8 cellular contexts compared by ENCODE assay signal in the genomic region with DNA sequence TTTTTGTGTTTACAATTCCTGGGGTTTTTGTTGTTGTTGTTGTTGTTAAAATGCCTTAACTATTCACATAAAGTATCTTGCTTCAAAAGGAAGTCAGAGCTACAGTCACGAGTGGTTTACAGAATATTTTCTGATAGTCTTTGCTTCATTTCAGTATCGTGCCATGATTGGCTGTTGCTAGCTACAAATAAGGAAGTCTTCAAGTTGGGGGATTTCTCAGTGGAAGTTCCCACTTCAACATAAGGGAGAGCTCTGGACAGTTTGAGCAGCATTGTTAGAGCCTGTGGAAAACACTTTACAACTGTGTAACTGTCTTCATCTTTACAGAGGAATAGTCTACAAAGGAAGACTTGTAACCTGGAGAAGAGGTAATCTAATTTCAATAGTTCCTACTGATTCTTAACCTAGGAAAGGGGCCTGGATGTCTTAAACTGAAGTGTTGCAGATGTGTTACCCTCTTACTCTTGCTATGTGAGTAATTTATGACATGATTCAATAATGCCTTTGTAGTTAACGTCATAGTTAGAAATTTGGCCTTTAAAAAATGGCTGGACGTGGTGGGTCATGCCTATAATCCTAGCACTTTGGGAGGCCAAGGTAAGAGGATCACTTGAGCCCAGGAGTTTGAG. TPM values are rescaled to one million over a fixed set of nuclear protein-coding genes. Genes with fewer than 3 reads are reported as not detected.
DNase-seq lines count a peak whose midpoint lies in the region; ATAC-seq and TF ChIP-seq lines count a peak whose summit lies in the region.

No MANE protein-coding gene starts in this region.

- no peaks in the 10 kb centered on the region for H3K27me3 ChIP-seq in Panc1 (ENCODE audit: control insufficient read depth, insufficient read depth, low read length)
- no peaks in the 10 kb centered on the region for H3K27me3 ChIP-seq in effector memory CD4-positive, alpha-beta T cell (replicated peaks; ENCODE audit: control insufficient read depth, insufficient read depth, low read length, poor library complexity, severe bottlenecking)

- no peaks in the 10 kb centered on the region for H3K27me3 Mint-ChIP-seq in nephron progenitor cell (ENCODE audit: low read depth, poor library complexity)

- no peaks in the 10 kb centered on the region for H3K9me3 ChIP-seq in Panc1 (ENCODE audit: control insufficient read depth, insufficient read depth, low read depth, low read length)
- H3K9me3 ChIP-seq in effector memory CD4-positive, alpha-beta T cell (ENCODE audit: control insufficient read depth, low read length): no peaks in the 10 kb centered on the region

- peak; percentile 66 for DNase-seq in activated effector memory CD4-positive, alpha-beta T cell treated with anti-CD3 and anti-CD28 coated beads, Interleukin-2, amount 50 U/mL, for 16 hours
- DNase-seq in activated effector memory CD4-positive, alpha-beta T cell treated with Interleukin-2 at 50 U/mL for 16 hours: no peak
- DNase-seq in Panc1 (ENCODE audit: low read depth, low spot score) (no peak), nephron progenitor cell (no peak), cortex of kidney (lab: John Stamatoyannopoulos, UW) (no peak), NCI-H1930 (lab: John Stamatoyannopoulos, UW) (no peak)
- DNase-seq in effector memory CD4-positive, alpha-beta T cell: peak; percentile 29 to 50 (median 36)

- no TSS peak for BruUV-seq in Panc1 (replicated peaks; lab: Mats Ljungman, UMichigan)

- no peak overlapping the region for H3K4me3 Mint-ChIP-seq in nephron progenitor cell

- TF ChIP-seq CTCF in Panc1 (IDR thresholded peaks at IDR 0.05) (no peak), nephron progenitor cell (IDR thresholded peaks at IDR 0.05) (no peak)

- CTCF ChIA-PET in Panc1 (lab: Charles Lee): no interaction called here

- H3K4me1 Mint-ChIP-seq in nephron progenitor cell: peaks cover 29% of the 10 kb centered on the region

- peak overlapping the region; percentile 7 to 20; a peak in 3 of 4 replicates for H3K4me3 ChIP-seq in Panc1 (ENCODE audit: low read depth in 2 of 2, low read length in 2 of 2)
- peak overlapping the region; percentile 51 for H3K4me3 ChIP-seq in effector memory CD4-positive, alpha-beta T cell (ENCODE audit: insufficient read depth, low read depth, low read length, poor library complexity, severe bottlenecking)

- H3K36me3 ChIP-seq in Panc1 (ENCODE audit: control insufficient read depth, insufficient read depth, low read length): no peaks in the 10 kb centered on the region
- no peaks in the 10 kb centered on the region for H3K36me3 ChIP-seq in effector memory CD4-positive, alpha-beta T cell (ENCODE audit: control insufficient read depth, insufficient read depth, low read length)

- H3K4me1 ChIP-seq in Panc1 (ENCODE audit: control insufficient read depth, insufficient read depth, low read length): peaks cover 33% of the 10 kb centered on the region
- peaks cover 15% of the 10 kb centered on the region for H3K4me1 ChIP-seq in effector memory CD4-positive, alpha-beta T cell (ENCODE audit: control insufficient read depth, insufficient read depth, low read length, poor library complexity, severe bottlenecking)

- ATAC-seq in HG02763 (IDR thresholded peaks at IDR 0.05; ENCODE audit: unreplicated experiment): peak; percentile 81
- ATAC-seq in Panc1: peak; percentile 62

- POLR2A ChIA-PET in Panc1 (lab: Charles Lee): interaction anchor here (0.6 kb wide), 1 partner anchor 32 kb away, joined by 3 read pairs; no protein-coding TSS in a partner anchor

- peak overlapping the region; percentile 67 for H3K27ac Mint-ChIP-seq in nephron progenitor cell

- peak overlapping the region; percentile 68 for H3K27ac ChIP-seq in Panc1 (ENCODE audit: low read length)
- peak overlapping the region; percentile 96 for H3K27ac ChIP-seq in effector memory CD4-positive, alpha-beta T cell (ENCODE audit: insufficient read depth, low read length, poor library complexity, severe bottlenecking)

- H3K9me3 Mint-ChIP-seq in nephron progenitor cell: peaks cover 3% of the 10 kb centered on the region

- in situ Hi-C loops in Panc1 (cut with HindIII; ENCODE audit: low pct_unique_long_range_greater_than_20kb, low sequenced_read_pairs): no loop called here

- no peaks in the 10 kb centered on the region for H3K36me3 Mint-ChIP-seq in nephron progenitor cell (ENCODE audit: low read depth)

- intact Hi-C loops in Panc1 (cut with micrococcal nuclease; ENCODE audit: unreplicated experiment): no loop called here

RNA-seq across cellular contexts. Expression of a gene that starts 23.4 kb away (rescaled TPM):
- total RNA-seq in Panc1 (2021; ENCODE audit: unreplicated experiment): 36.0 TPM
- 22.0 TPM for polyA plus RNA-seq in Panc1 (2012; ENCODE audit: insufficient read length)

Comparison
In these comparisons a context has a peak if more than half of its experiments do, and no peak if none do; other contexts are left out.
1. DNase-seq: peak in activated effector memory CD4-positive, alpha-beta T cell treated with anti-CD3 and anti-CD28 coated beads, Interleukin-2, amount 50 U/mL, for 16 hours (single experiment) and effector memory CD4-positive, alpha-beta T cell (3 of 3); none in activated effector memory CD4-positive, alpha-beta T cell treated with Interleukin-2 at 50 U/mL for 16 hours (single experiment), Panc1 (single experiment), nephron progenitor cell (single experiment), cortex of kidney (single experiment) and NCI-H1930 (0 of 2).